Comparison of ENCODE assay signal across 20 cellular contexts in genomic region chr5:76688836-76689235, GRCh38. TPM values are rescaled to one million over a fixed set of nuclear protein-coding genes. Genes with fewer than 3 reads are reported as not detected.
DNase-seq lines count a peak whose midpoint lies in the region; ATAC-seq, FAIRE-seq and TF ChIP-seq lines count a peak whose summit lies in the region.
"Had no signal": no experiment of that assay in that cellular context is flagged by ENCODE, and none has a peak within 500 bp of the region (broad histone marks: within the 10 kb centered on the region; RNA-seq: fewer than 3 reads in every experiment).

No MANE protein-coding gene starts in this region.

- FAIRE-seq in A549 (lab: Jason Lieb, UNC): no peak
- FAIRE-seq: bronchial epithelial cell, GM19239, HTR-8/SVneo had no signal

- H3K9me2 ChIP-seq in Loucy (replicated peaks; ENCODE audit: low read depth, low read length): no peaks in the 10 kb centered on the region

- CTCF ChIA-PET in A549 (lab: Yijun Ruan, JAX): interaction anchor here (1.7 kb wide), 1 partner anchor 16 kb away, joined by 6 read pairs; no protein-coding TSS in a partner anchor

- POLR2A ChIA-PET in A549 (lab: Yijun Ruan, JAX): no interaction called here

- H4K20me1 ChIP-seq in Loucy (ENCODE audit: insufficient read depth, low read length, poor library complexity, severe bottlenecking): no peaks in the 10 kb centered on the region

- H3K27ac ChIP-seq in A549 (peak overlapping the region in 1 of 2 experiments; percentile 59; a peak in 1 of 6 replicates), vagina (no peak overlapping the region)
- H3K27ac ChIP-seq: C4-2B, RWPE1, WERI-Rb-1 had no signal

- H2AFZ ChIP-seq in Loucy (ENCODE audit: low read length): no peak overlapping the region

- no peak for TF ChIP-seq RAD21 in A549 (conservative IDR thresholded peaks at IDR 0.05 in 1 of 2, IDR thresholded peaks at IDR 0.05 in 1 of 2)

- no peaks in the 10 kb centered on the region for H3K79me2 ChIP-seq in Loucy (ENCODE audit: insufficient read depth, low read length)

- H3K27me3 ChIP-seq in Loucy (ENCODE audit: insufficient read depth, low read length, poor library complexity, severe bottlenecking) (no peaks in the 10 kb centered on the region), vagina (no peaks in the 10 kb centered on the region)

- no peak for TF ChIP-seq CTCF in A549 (IDR thresholded peaks at IDR 0.05)
- no peak for TF ChIP-seq CTCF in Loucy (conservative IDR thresholded peaks at IDR 0.05; ENCODE audit: low read length)
- no peak for TF ChIP-seq CTCF in chondrocyte (IDR thresholded peaks at IDR 0.05)
- no peak for TF ChIP-seq CTCF in vagina (IDR thresholded peaks at IDR 0.05)

- intact Hi-C loops in vagina (cut with DNase I): no loop called here

- no peaks in the 10 kb centered on the region for H3K36me3 Mint-ChIP-seq in chondrocyte (ENCODE audit: low read depth)

- H3K4me2 ChIP-seq in A549 (peak overlapping the region; percentile 32), Loucy (ENCODE audit: low read depth, low read length, poor library complexity, severe bottlenecking) (peak overlapping the region; percentile 15)

- TF ChIP-seq POLR2A in A549 (IDR thresholded peaks at IDR 0.05; ENCODE audit: low read length): no peak
- no peak for TF ChIP-seq POLR2A in vagina (IDR thresholded peaks at IDR 0.05)

- ATAC-seq in A549 (no peak; a peak in 1 of 6 replicates), GM19463 (IDR thresholded peaks at IDR 0.05; ENCODE audit: unreplicated experiment) (no peak), HG03280 (IDR thresholded peaks at IDR 0.05; ENCODE audit: unreplicated experiment) (no peak)
- no peak for ATAC-seq in stimulated activated naive CD8-positive, alpha-beta T cell treated with anti-CD3 and anti-CD28 coated beads, Interleukin-15, Interleukin-2, amounts not matched to agents 100 U/mL and 50 U/mL, for 24 hours
- ATAC-seq: activated CD8-positive, alpha-beta T cell treated with anti-CD3 and anti-CD28 coated beads for 36 hours; activated naive CD4-positive, alpha-beta T cell treated with anti-CD3 and anti-CD28 coated beads, Interleukin-2, amount 50 U/mL, for 72 hours; activated T-cell treated with anti-CD3 and anti-CD28 coated beads, Interleukin-2, amount 50 U/mL, for 4 hours had no signal

- H3K4me1 Mint-ChIP-seq in chondrocyte (ENCODE audit: low read depth): peaks cover 64% of the 10 kb centered on the region

- peaks cover 23% of the 10 kb centered on the region for H3K36me3 ChIP-seq in Loucy (ENCODE audit: insufficient read depth, low read length)
- no peaks in the 10 kb centered on the region for H3K36me3 ChIP-seq in vagina

- H3K27me3 Mint-ChIP-seq in chondrocyte (ENCODE audit: low read depth): no peaks in the 10 kb centered on the region
- H3K27me3 Mint-ChIP-seq: activated CD8-positive, alpha-beta T cell treated with anti-CD3 and anti-CD28 coated beads for 36 hours had no signal

- H3K4me3 ChIP-seq in A549: no peak overlapping the region
- H3K4me3 ChIP-seq in Loucy (ENCODE audit: low read length, poor library complexity, severe bottlenecking): no peak overlapping the region
- no peak overlapping the region for H3K4me3 ChIP-seq in vagina

- no peak for TF ChIP-seq EP300 in A549 (IDR thresholded peaks at IDR 0.05)

- H3K27ac Mint-ChIP-seq in chondrocyte (ENCODE audit: unreplicated experiment): peak overlapping the region; percentile 95
- H3K27ac Mint-ChIP-seq: activated CD8-positive, alpha-beta T cell treated with anti-CD3 and anti-CD28 coated beads for 36 hours; activated naive CD4-positive, alpha-beta T cell treated with anti-CD3 and anti-CD28 coated beads, Interleukin-2, amount 50 U/mL, for 72 hours had no signal

- H3K4me3 Mint-ChIP-seq in chondrocyte (ENCODE audit: unreplicated experiment): no peak overlapping the region
- H3K4me3 Mint-ChIP-seq: activated CD8-positive, alpha-beta T cell treated with anti-CD3 and anti-CD28 coated beads for 36 hours; activated T-cell treated with anti-CD3 and anti-CD28 coated beads, Interleukin-2, amount 50 U/mL, for 4 hours had no signal

- H3K4me1 ChIP-seq in A549: peaks cover 31% of the 10 kb centered on the region
- peaks cover 62% of the 10 kb centered on the region for H3K4me1 ChIP-seq in Loucy (ENCODE audit: insufficient read depth, low read length, poor library complexity, severe bottlenecking)
- no peaks in the 10 kb centered on the region for H3K4me1 ChIP-seq in vagina

- no peaks in the 10 kb centered on the region for H3K9me3 ChIP-seq in A549
- no peaks in the 10 kb centered on the region for H3K9me3 ChIP-seq in Loucy (ENCODE audit: insufficient read depth, low read depth, low read length)
- no peaks in the 10 kb centered on the region for H3K9me3 ChIP-seq in vagina

- H3F3A ChIP-seq in Loucy (ENCODE audit: low read depth): 0 out of 2 replicates have a peak, but pooled peaks cover 11% of the 10 kb centered on the region

- no peak overlapping the region for H3K9ac ChIP-seq in Loucy (ENCODE audit: low read depth, low read length, poor library complexity, severe bottlenecking)

- DNase-seq in A549 (ENCODE audit: low read depth in 1 of 2, low spot score in 1 of 2) (no peak), chondrocyte (ENCODE audit: low spot score) (no peak), kidney tubule cell (ENCODE audit: low spot score) (peak; percentile 83), vagina (ENCODE audit: extremely low spot score in 2 of 2) (no peak)
- no peak for DNase-seq in stimulated activated naive CD8-positive, alpha-beta T cell treated with anti-CD3 and anti-CD28 coated beads, Interleukin-15, Interleukin-2, amounts not matched to agents 100 U/mL and 50 U/mL, for 24 hours
- DNase-seq: 8988T; activated CD8-positive, alpha-beta T cell treated with anti-CD3 and anti-CD28 coated beads for 36 hours; activated T-cell treated with anti-CD3 and anti-CD28 coated beads, Interleukin-2, amount 50 U/mL, for 4 hours; DMS79 treated with DMSO at 0.1 percent for 48 hours; NCI-H1436 treated with DMSO at 0.1 percent for 48 hours; WERI-Rb-1 had no signal

- 48% methylated on average over 3 of the region's 3 CpGs for WGBS in A549 (ENCODE audit: missing lambda C conversion rate)

- H3K9me3 Mint-ChIP-seq in chondrocyte (ENCODE audit: low read depth): peaks cover 7% of the 10 kb centered on the region
- H3K9me3 Mint-ChIP-seq: activated CD8-positive, alpha-beta T cell treated with anti-CD3 and anti-CD28 coated beads for 36 hours; activated naive CD4-positive, alpha-beta T cell treated with anti-CD3 and anti-CD28 coated beads, Interleukin-2, amount 50 U/mL, for 72 hours; activated T-cell treated with anti-CD3 and anti-CD28 coated beads, Interleukin-2, amount 50 U/mL, for 4 hours had no signal

TF ChIP-seq in A549, 52 proteins besides CTCF, POLR2A, EP300 and RAD21:
- TF ChIP-seq ATOH8 (CRISPR knock-in tag; IDR thresholded peaks at IDR 0.05; ENCODE audit: low read depth): no peak
- no peak for TF ChIP-seq CHD4 (IDR thresholded peaks at IDR 0.05; ENCODE audit: borderline replicate concordance)
- TF ChIP-seq NPAS2 (CRISPR knock-in tag; IDR thresholded peaks at IDR 0.05; ENCODE audit: borderline replicate concordance): no peak

RNA-seq across cellular contexts. Expression of gene F2R, which starts 27.1 kb away (rescaled TPM):
- 114 and 131 TPM in 2 replicates for polyA plus RNA-seq in A549 (2011; rRNA removed)
- 28.2 and 38.5 TPM in 2 replicates for polyA plus RNA-seq in A549 (2012; cell fraction: cytosol; rRNA removed)
- polyA plus RNA-seq in A549 (2012; cell fraction: nucleus; rRNA removed): 21.4 and 25.3 TPM in 2 replicates
- 19.4 to 30.4 TPM (median 26.3 TPM) in 3 replicates for polyA plus RNA-seq in A549 (2017; fragmentation: RNase III; extraction: RNeasy Plus Mini Kit Qiagen cat#74134 plus additional on column Dnase treatment)
- 76.1 and 95.1 TPM in 2 replicates for polyA minus RNA-seq in A549 (2011; rRNA and poly(A)+ RNA removed)
- 126 to 176 TPM (median 128 TPM) in 3 replicates for total RNA-seq in chondrocyte
- total RNA-seq in vagina: 7.1 TPM

Comparison
In these comparisons a context has a peak if more than half of its experiments do, and no peak if none do; other contexts are left out.
1. RNA of gene F2R, which starts 27.1 kb away (total RNA-seq): 126 to 176 TPM in chondrocyte; 7.1 TPM in vagina (single experiment); every median in the first group is over 10 times any median in the second.